ENCODE assay signal across 8 cellular contexts in genomic region chr2:96305091-96305978, GRCh38. TPM values are rescaled to one million over a fixed set of nuclear protein-coding genes. Genes with fewer than 3 reads are reported as not detected.
DNase-seq lines count a peak whose midpoint lies in the region; ATAC-seq and TF ChIP-seq lines count a peak whose summit lies in the region.

Gene SNRNP200 (minus strand): TSS chr2:96305546. CDS start chr2:96305437, 109 bp downstream.

- DNase-seq in CD8-positive, alpha-beta memory T cell = peak; percentile 88 to 93 (median 92)
- DNase-seq in HT-29 (ENCODE audit: low spot score) (peak; percentile 88), NK-92 (lab: John Stamatoyannopoulos, UW; ENCODE audit: unreplicated experiment) (peak; percentile 43), lower lobe of right lung (peak; percentile 92)
- DNase-seq in activated CD8-positive, alpha-beta T cell treated with anti-CD3 and anti-CD28 coated beads, Interleukin-2, amount 10 ng/mL, durations not matched to agents 7 days and 5 days = peak; percentile 94
- DNase-seq in stimulated activated CD4-positive, alpha-beta T cell treated with anti-CD3 and anti-CD28 coated beads, TNF-alpha, amount 100 ng/mL, for 1 hour (ENCODE audit: low read depth in 3 of 3, low spot score in 1 of 3) = peak; percentile 64 to 83 (median 72)

- H3K4me1 Mint-ChIP-seq in CD8-positive, alpha-beta memory T cell = peaks cover 60 to 75% (median 62%) of the 10 kb centered on the region in 3 donors
- H3K4me1 Mint-ChIP-seq in activated CD8-positive, alpha-beta T cell treated with anti-CD3 and anti-CD28 coated beads, Interleukin-2, amount 10 ng/mL, durations not matched to agents 7 days and 5 days (ENCODE audit: low read depth) = peaks cover 69% of the 10 kb centered on the region

- H3K4me3 ChIP-seq in CD8-positive, alpha-beta memory T cell (ENCODE audit: low read length) = peak within 1 kb of the TSS; percentile 99
- H3K4me3 ChIP-seq in ectodermal cell (ENCODE audit: insufficient read depth, low read depth, low read length) (peak within 1 kb of the TSS; percentile 51), lower lobe of right lung (peak within 1 kb of the TSS; percentile 74)

- CTCF ChIA-PET in CD8-positive, alpha-beta memory T cell (lab: Charles Lee) = interaction anchor here (0.7 to 2.5 kb wide), 7 partner anchors 15 to 207 kb away, joined by 3 to 19 read pairs (median 3); partner anchors contain the start of gene ITPRIPL1
- CTCF ChIA-PET in activated CD8-positive, alpha-beta T cell treated with anti-CD3 and anti-CD28 coated beads, Interleukin-2, amount 10 ng/mL, durations not matched to agents 7 days and 5 days (lab: Charles Lee) = interaction anchor here (0.7 to 2.2 kb wide), 7 partner anchors 11 to 102 kb away, joined by 3 to 25 read pairs (median 3); no protein-coding TSS in a partner anchor

- no peaks in the 10 kb centered on the region for H3K9me3 Mint-ChIP-seq in CD8-positive, alpha-beta memory T cell
- no peaks in the 10 kb centered on the region for H3K9me3 Mint-ChIP-seq in activated CD8-positive, alpha-beta T cell treated with anti-CD3 and anti-CD28 coated beads, Interleukin-2, amount 10 ng/mL, durations not matched to agents 7 days and 5 days (ENCODE audit: insufficient read depth)

- H3K27me3 ChIP-seq in CD8-positive, alpha-beta memory T cell (ENCODE audit: insufficient read depth, low read length, poor library complexity, severe bottlenecking) = no peaks in the 10 kb centered on the region
- H3K27me3 ChIP-seq in ectodermal cell (ENCODE audit: control insufficient read depth, insufficient read depth, low read length, poor library complexity, severe bottlenecking) (no peaks in the 10 kb centered on the region), lower lobe of right lung (ENCODE audit: low read depth) (no peaks in the 10 kb centered on the region)

- H3K36me3 Mint-ChIP-seq in CD8-positive, alpha-beta memory T cell = peaks cover 11 to 68% (median 32%) of the 10 kb centered on the region in 3 donors
- H3K36me3 Mint-ChIP-seq in activated CD8-positive, alpha-beta T cell treated with anti-CD3 and anti-CD28 coated beads, Interleukin-2, amount 10 ng/mL, durations not matched to agents 7 days and 5 days (ENCODE audit: low read depth) = peaks cover 57% of the 10 kb centered on the region

- H3K27ac ChIP-seq in CD8-positive, alpha-beta memory T cell (ENCODE audit: low read depth, low read length) = peak within 1 kb of the TSS; percentile 99
- H3K27ac ChIP-seq in ectodermal cell (ENCODE audit: insufficient read depth, low read depth, low read length, poor library complexity, severe bottlenecking) (no peak within 1 kb of the TSS), lower lobe of right lung (peak within 1 kb of the TSS; percentile 84)

- peak within 1 kb of the TSS; percentile 96 to 99 (median 98) for H3K4me3 Mint-ChIP-seq in CD8-positive, alpha-beta memory T cell
- peak within 1 kb of the TSS; percentile 99 for H3K4me3 Mint-ChIP-seq in activated CD8-positive, alpha-beta T cell treated with anti-CD3 and anti-CD28 coated beads, Interleukin-2, amount 10 ng/mL, durations not matched to agents 7 days and 5 days

- H3K4me1 ChIP-seq in CD8-positive, alpha-beta memory T cell (ENCODE audit: insufficient read depth, low read length) = peaks cover 44% of the 10 kb centered on the region
- peaks cover 12% of the 10 kb centered on the region for H3K4me1 ChIP-seq in ectodermal cell (ENCODE audit: control insufficient read depth, insufficient read depth, low read length)
- peaks cover 24% of the 10 kb centered on the region for H3K4me1 ChIP-seq in lower lobe of right lung

- no peak for TF ChIP-seq CTCF in lower lobe of right lung (IDR thresholded peaks at IDR 0.05)

- H3K36me3 ChIP-seq in CD8-positive, alpha-beta memory T cell (ENCODE audit: insufficient read depth, low read length) = peaks cover 35% of the 10 kb centered on the region
- H3K36me3 ChIP-seq in ectodermal cell (ENCODE audit: control insufficient read depth, insufficient read depth, low read length) = peaks cover 31% of the 10 kb centered on the region
- peaks cover 42% of the 10 kb centered on the region for H3K36me3 ChIP-seq in lower lobe of right lung

- POLR2A ChIA-PET in CD8-positive, alpha-beta memory T cell (lab: Charles Lee) = interaction anchor here (0.7 to 2.4 kb wide), 15 partner anchors 10 to 234 kb away, joined by 3 to 42 read pairs (median 6); partner anchors contain the start of genes ARID5A, ITPRIPL1 and NCAPH
- POLR2A ChIA-PET in activated CD8-positive, alpha-beta T cell treated with anti-CD3 and anti-CD28 coated beads, Interleukin-2, amount 10 ng/mL, durations not matched to agents 7 days and 5 days (lab: Charles Lee) = interaction anchor here (0.6 to 5.5 kb wide), 12 partner anchors 11 to 233 kb away, joined by 3 to 75 read pairs (median 5); partner anchors contain the start of genes ITPRIPL1 and NCAPH

- intact Hi-C loops in lower lobe of right lung (cut with DNase I) = no loop called here

- H3K9me3 ChIP-seq in CD8-positive, alpha-beta memory T cell (ENCODE audit: low read length) = no peaks in the 10 kb centered on the region
- H3K9me3 ChIP-seq in ectodermal cell (ENCODE audit: control insufficient read depth, low read length) = no peaks in the 10 kb centered on the region
- no peaks in the 10 kb centered on the region for H3K9me3 ChIP-seq in lower lobe of right lung

- peak within 1 kb of the TSS; percentile 98 to 100 (median 100) for H3K27ac Mint-ChIP-seq in CD8-positive, alpha-beta memory T cell
- peak within 1 kb of the TSS; percentile 100 for H3K27ac Mint-ChIP-seq in activated CD8-positive, alpha-beta T cell treated with anti-CD3 and anti-CD28 coated beads, Interleukin-2, amount 10 ng/mL, durations not matched to agents 7 days and 5 days

- no peaks in the 10 kb centered on the region for H3K27me3 Mint-ChIP-seq in CD8-positive, alpha-beta memory T cell
- H3K27me3 Mint-ChIP-seq in activated CD8-positive, alpha-beta T cell treated with anti-CD3 and anti-CD28 coated beads, Interleukin-2, amount 10 ng/mL, durations not matched to agents 7 days and 5 days (ENCODE audit: low read depth) = no peaks in the 10 kb centered on the region

- WGBS in ectodermal cell, 2 experiments = 0% methylated on average over 59 to 61 of the region's 61 CpGs

- ATAC-seq in GM19468 (IDR thresholded peaks at IDR 0.05; ENCODE audit: extremely low read depth, unreplicated experiment) = peak; percentile 75
- ATAC-seq in activated CD8-positive, alpha-beta T cell treated with anti-CD3 and anti-CD28 coated beads, Interleukin-2, amount 10 ng/mL, durations not matched to agents 7 days and 5 days = peak; percentile 95
- peak; percentile 99 to 100 for ATAC-seq in lower lobe of right lung

RNA-seq across cellular contexts. Expression of gene SNRNP200, which starts in this region (rescaled TPM):
- total RNA-seq in CD8-positive, alpha-beta memory T cell = 100 to 1,000 TPM; 203 to 206 TPM
- polyA plus RNA-seq in CD8-positive, alpha-beta memory T cell = 108 TPM
- 82.2 and 86.3 TPM in 2 replicates for total RNA-seq in HT-29 (2014; rRNA removed; shearing (Covaris generic))
- total RNA-seq in activated CD8-positive, alpha-beta T cell treated with anti-CD3 and anti-CD28 coated beads, Interleukin-2, amount 10 ng/mL, durations not matched to agents 7 days and 5 days = 100 to 1,000 TPM; 177 to 181 TPM
- 236 TPM for polyA plus RNA-seq in ectodermal cell (2013, experiment 1 of 4)
- polyA plus RNA-seq in ectodermal cell (2013, experiment 2 of 4) = 257 TPM
- polyA plus RNA-seq in ectodermal cell (2013, experiment 3 of 4) = 191 TPM
- 200 TPM for polyA plus RNA-seq in ectodermal cell (2013, experiment 4 of 4)
- 95.3 TPM for total RNA-seq in lower lobe of right lung

Comparison
In these comparisons a context has a peak if more than half of its experiments do, and no peak if none do; other contexts are left out.
1. DNase-seq: peak in every context shown above with its lines; median percentile 94 in activated CD8-positive, alpha-beta T cell treated with anti-CD3 and anti-CD28 coated beads, Interleukin-2, amount 10 ng/mL, durations not matched to agents 7 days and 5 days; 92 in CD8-positive, alpha-beta memory T cell; 92 in lower lobe of right lung; 88 in HT-29; 72 in stimulated activated CD4-positive, alpha-beta T cell treated with anti-CD3 and anti-CD28 coated beads, TNF-alpha, amount 100 ng/mL, for 1 hour; 43 in NK-92.